Comparison of ENCODE assay signal across 11 cellular contexts in genomic region chr9:121376214-121376830, GRCh38. TPM values are rescaled to one million over a fixed set of nuclear protein-coding genes. Genes with fewer than 3 reads are reported as not detected.
DNase-seq lines count a peak whose midpoint lies in the region; ATAC-seq, FAIRE-seq and TF ChIP-seq lines count a peak whose summit lies in the region.
"Had no signal": no experiment of that assay in that cellular context is flagged by ENCODE, and none has a peak within 500 bp of the region (broad histone marks: within the 10 kb centered on the region; RNA-seq: fewer than 3 reads in every experiment).

No MANE protein-coding gene starts in this region.

- H3K9me3 Mint-ChIP-seq in activated CD8-positive, alpha-beta memory T cell treated with anti-CD3 and anti-CD28 coated beads, Interleukin-2, amount 10 ng/mL, durations not matched to agents 7 days and 5 days (ENCODE audit: low read depth) = peaks cover 7% of the 10 kb centered on the region
- H3K9me3 Mint-ChIP-seq: central memory CD8-positive, alpha-beta T cell had no signal

- TF ChIP-seq POLR2A in NB4 (IDR thresholded peaks at IDR 0.05; ENCODE audit: extremely low read depth, insufficient read length) = no peak

- H3K27me3 ChIP-seq in pancreas = no peaks in the 10 kb centered on the region

- H3K4me1 ChIP-seq in pancreas = peaks cover 13 to 19% (median 16%) of the 10 kb centered on the region in 3 donors

- no peak overlapping the region for H3K4me3 Mint-ChIP-seq in activated CD8-positive, alpha-beta memory T cell treated with anti-CD3 and anti-CD28 coated beads, Interleukin-2, amount 10 ng/mL, durations not matched to agents 7 days and 5 days
- H3K4me3 Mint-ChIP-seq: central memory CD8-positive, alpha-beta T cell had no signal

- peaks cover 21% of the 10 kb centered on the region for H3K4me1 Mint-ChIP-seq in activated CD8-positive, alpha-beta memory T cell treated with anti-CD3 and anti-CD28 coated beads, Interleukin-2, amount 10 ng/mL, durations not matched to agents 7 days and 5 days

- H3K36me3 Mint-ChIP-seq in activated CD8-positive, alpha-beta memory T cell treated with anti-CD3 and anti-CD28 coated beads, Interleukin-2, amount 10 ng/mL, durations not matched to agents 7 days and 5 days = peaks cover 10% of the 10 kb centered on the region

- no peak overlapping the region for H3K27ac Mint-ChIP-seq in activated CD8-positive, alpha-beta memory T cell treated with anti-CD3 and anti-CD28 coated beads, Interleukin-2, amount 10 ng/mL, durations not matched to agents 7 days and 5 days

- peaks cover 3% of the 10 kb centered on the region for H3K27me3 Mint-ChIP-seq in activated CD8-positive, alpha-beta memory T cell treated with anti-CD3 and anti-CD28 coated beads, Interleukin-2, amount 10 ng/mL, durations not matched to agents 7 days and 5 days
- H3K27me3 Mint-ChIP-seq: central memory CD8-positive, alpha-beta T cell had no signal

- peak; percentile 41 for DNase-seq in EH (ENCODE audit: low read depth)
- DNase-seq in NB4 (ENCODE audit: low read depth) = peak; percentile 29
- DNase-seq in dermis microvascular lymphatic vessel endothelial cell (ENCODE audit: low read depth in 2 of 2) = peak; percentile 42 to 45
- DNase-seq in pancreas = no peak
- no peak for DNase-seq in NCI-H146 treated with DMSO at 0.1 percent for 48 hours (lab: John Stamatoyannopoulos, UW; ENCODE audit: unreplicated experiment)
- DNase-seq in activated CD8-positive, alpha-beta memory T cell treated with anti-CD3 and anti-CD28 coated beads, Interleukin-2, amount 10 ng/mL, durations not matched to agents 7 days and 5 days = no peak
- DNase-seq: NCI-H1436, WERI-Rb-1 had no signal

- intact Hi-C loops in pancreas (cut with DNase I) = no loop called here

- no peaks in the 10 kb centered on the region for H3K9me3 ChIP-seq in pancreas

- H3K36me3 ChIP-seq in pancreas = no peaks in the 10 kb centered on the region
- H3K36me3 ChIP-seq: WERI-Rb-1 had no signal

- 77 to 92% methylated on average over 4 of the region's 4 CpGs for WGBS in pancreas, 2 donors

- no peak for ATAC-seq in pancreas
- ATAC-seq in GM21737 (IDR thresholded peaks at IDR 0.05; ENCODE audit: unreplicated experiment) = no peak
- no peak for ATAC-seq in HG03432 (IDR thresholded peaks at IDR 0.05; ENCODE audit: unreplicated experiment)
- no peak for ATAC-seq in activated CD8-positive, alpha-beta memory T cell treated with anti-CD3 and anti-CD28 coated beads, Interleukin-2, amount 10 ng/mL, durations not matched to agents 7 days and 5 days

- CTCF ChIA-PET in activated CD8-positive, alpha-beta memory T cell treated with anti-CD3 and anti-CD28 coated beads, Interleukin-2, amount 10 ng/mL, durations not matched to agents 7 days and 5 days (lab: Charles Lee) = interaction anchor here (0.6 to 12.4 kb wide), 12 partner anchors 9 to 163 kb away, joined by 3 to 221 read pairs (median 6); no protein-coding TSS in a partner anchor

- FAIRE-seq in pancreas (lab: Jason Lieb, UNC) = peak; percentile 54

- H3K4me3 ChIP-seq in NB4 (ENCODE audit: low read depth, low read length) (no peak overlapping the region), pancreas (no peak overlapping the region)

- TF ChIP-seq CTCF in NB4 (IDR thresholded peaks at IDR 0.05; ENCODE audit: low read depth, low read length) (no peak), pancreas (IDR thresholded peaks at IDR 0.05) (peak in 1 of 4 donors; percentile 13)

- no peak overlapping the region for H3K27ac ChIP-seq in pancreas
- H3K27ac ChIP-seq: WERI-Rb-1 had no signal

RNA-seq across cellular contexts. Expression of gene STOM, which starts 6.3 kb away (rescaled TPM):
- total RNA-seq in dermis microvascular lymphatic vessel endothelial cell (225 and 320 TPM in 2 replicates), pancreas (10 to 100 TPM; 13.9 to 65.1 (median 33.9) TPM)
- 10 to 100 TPM; 25.4 to 30.9 TPM for polyA plus RNA-seq in pancreas
- 100 to 1,000 TPM in 1 of 2 experiments, 10 to 100 TPM in 1; 93.1 to 131 TPM for total RNA-seq in activated CD8-positive, alpha-beta memory T cell treated with anti-CD3 and anti-CD28 coated beads, Interleukin-2, amount 10 ng/mL, durations not matched to agents 7 days and 5 days

Comparison
In these comparisons a context has a peak if more than half of its experiments do, and no peak if none do; other contexts are left out.
1. DNase-seq: peak in EH (single experiment), NB4 (single experiment) and dermis microvascular lymphatic vessel endothelial cell (2 of 2); none in pancreas (0 of 6), NCI-H146 treated with DMSO at 0.1 percent for 48 hours (single experiment) and activated CD8-positive, alpha-beta memory T cell treated with anti-CD3 and anti-CD28 coated beads, Interleukin-2, amount 10 ng/mL, durations not matched to agents 7 days and 5 days (single experiment).